ENCODE assay signal across 9 cellular contexts in genomic region chr19:12939908-12940533, GRCh38. TPM values are rescaled to one million over a fixed set of nuclear protein-coding genes. Genes with fewer than 3 reads are reported as not detected.
DNase-seq lines count a peak whose midpoint lies in the region; ATAC-seq and TF ChIP-seq lines count a peak whose summit lies in the region.
"Had no signal": no experiment of that assay in that cellular context is flagged by ENCODE, and none has a peak within 500 bp of the region (broad histone marks: within the 10 kb centered on the region; RNA-seq: fewer than 3 reads in every experiment).

No MANE protein-coding gene starts in this region.

- 88 to 97% methylated on average over 10 to 12 of the region's 12 CpGs for WGBS in endodermal cell (ENCODE audit: insufficient coverage in 1 of 2, insufficient read length in 1 of 2), 2 experiments

- H3K4me3 Mint-ChIP-seq in CD8-positive, alpha-beta memory T cell, result peak overlapping the region; percentile 94 to 99 (median 99)
- H3K4me3 Mint-ChIP-seq in endodermal cell, result peak overlapping the region; percentile 100

- peaks cover 39 to 66% (median 42%) of the 10 kb centered on the region in 3 donors for H3K4me1 Mint-ChIP-seq in CD8-positive, alpha-beta memory T cell
- peaks cover 31% of the 10 kb centered on the region for H3K4me1 Mint-ChIP-seq in endodermal cell

- CTCF ChIA-PET in CD8-positive, alpha-beta memory T cell (lab: Charles Lee), result interaction anchor here (0.6 to 1.3 kb wide), 2 partner anchors 25 to 55 kb away, joined by 4 to 5 read pairs; no protein-coding TSS in a partner anchor
- CTCF ChIA-PET in OCI-LY7 (lab: Charles Lee; ENCODE audit: unreplicated experiment), result no interaction called here

- TF ChIP-seq CTCF in OCI-LY7 (conservative IDR thresholded peaks at IDR 0.05; ENCODE audit: low read length), result no peak
- no peak for TF ChIP-seq CTCF in endodermal cell (conservative IDR thresholded peaks at IDR 0.05)
- no peak for TF ChIP-seq CTCF in osteoblast (IDR thresholded peaks at IDR 0.05; ENCODE audit: extremely low read depth, low read depth, low read length)

- H3K27ac ChIP-seq in CD8-positive, alpha-beta memory T cell (ENCODE audit: low read depth, low read length), result peak overlapping the region; percentile 93
- H3K27ac ChIP-seq in OCI-LY7 (ENCODE audit: low read depth, low read length, poor library complexity, severe bottlenecking) (peak overlapping the region; percentile 63), endodermal cell (ENCODE audit: low read depth, low read length) (no peak overlapping the region), osteoblast (ENCODE audit: low read depth, low read length) (peak overlapping the region; percentile 87)

- H3K27me3 ChIP-seq in CD8-positive, alpha-beta memory T cell (ENCODE audit: insufficient read depth, low read length, poor library complexity, severe bottlenecking), result no peaks in the 10 kb centered on the region
- H3K27me3 ChIP-seq in endodermal cell (ENCODE audit: control insufficient read depth, insufficient read depth, low read length, poor library complexity, severe bottlenecking) (no peaks in the 10 kb centered on the region), osteoblast (ENCODE audit: insufficient read depth, low read length) (no peaks in the 10 kb centered on the region)

- H3K9me3 Mint-ChIP-seq in CD8-positive, alpha-beta memory T cell, result no peaks in the 10 kb centered on the region
- no peaks in the 10 kb centered on the region for H3K9me3 Mint-ChIP-seq in endodermal cell

- H3K4me2 ChIP-seq in OCI-LY7 (ENCODE audit: low read length) (peak overlapping the region; percentile 92), osteoblast (ENCODE audit: insufficient read depth, low read length) (peak overlapping the region; percentile 93)

- no TSS peak for BruUV-seq in OCI-LY7 (replicated peaks; lab: Mats Ljungman, UMichigan)

- H3K36me3 Mint-ChIP-seq in CD8-positive, alpha-beta memory T cell, result peaks cover 14 to 65% (median 19%) of the 10 kb centered on the region in 3 donors
- peaks cover 64% of the 10 kb centered on the region for H3K36me3 Mint-ChIP-seq in endodermal cell (ENCODE audit: low read depth)

- peak overlapping the region; percentile 81 for H3K4me3 ChIP-seq in CD8-positive, alpha-beta memory T cell (ENCODE audit: low read length)
- H3K4me3 ChIP-seq in OCI-LY7 (ENCODE audit: low read depth, low read length, poor library complexity, severe bottlenecking), result peak overlapping the region; percentile 98
- H3K4me3 ChIP-seq in endodermal cell (ENCODE audit: low read length), result peak overlapping the region; percentile 99
- H3K4me3 ChIP-seq in osteoblast (ENCODE audit: insufficient read depth, low read length), result peak overlapping the region; percentile 100

- no peak for ATAC-seq in GM18907 (IDR thresholded peaks at IDR 0.05; ENCODE audit: unreplicated experiment)
- no peak for ATAC-seq in GM18868 (IDR thresholded peaks at IDR 0.05; ENCODE audit: unreplicated experiment)

- POLR2A ChIA-PET in CD8-positive, alpha-beta memory T cell (lab: Charles Lee), result interaction anchor here (0.6 to 1.2 kb wide), 3 partner anchors 49 to 453 kb away, joined by 3 to 6 read pairs (median 4); partner anchors contain the start of gene GCDH
- POLR2A ChIA-PET in OCI-LY7 (lab: Charles Lee), result no interaction called here

- H3K9me3 ChIP-seq in CD8-positive, alpha-beta memory T cell (ENCODE audit: low read length), result no peaks in the 10 kb centered on the region
- H3K9me3 ChIP-seq in OCI-LY7 (ENCODE audit: low read length) (no peaks in the 10 kb centered on the region), endodermal cell (ENCODE audit: control insufficient read depth, low read length) (no peaks in the 10 kb centered on the region), osteoblast (ENCODE audit: low read depth, low read length) (no peaks in the 10 kb centered on the region)

- H3K27me3 Mint-ChIP-seq in CD8-positive, alpha-beta memory T cell, result peaks cover 0 to 4% of the 10 kb centered on the region in 2 donors
- H3K27me3 Mint-ChIP-seq in endodermal cell (ENCODE audit: insufficient read depth), result no peaks in the 10 kb centered on the region

- H3K36me3 ChIP-seq in CD8-positive, alpha-beta memory T cell (ENCODE audit: insufficient read depth, low read length), result peaks cover 57% of the 10 kb centered on the region
- H3K36me3 ChIP-seq in OCI-LY7 (ENCODE audit: insufficient read depth, low read length), result peaks cover 65% of the 10 kb centered on the region
- peaks cover 59% of the 10 kb centered on the region for H3K36me3 ChIP-seq in endodermal cell (ENCODE audit: control insufficient read depth, insufficient read depth, low read length)
- H3K36me3 ChIP-seq in osteoblast (ENCODE audit: insufficient read depth, low read length), result peaks cover 55% of the 10 kb centered on the region

- no peaks in the 10 kb centered on the region for H3K9me2 ChIP-seq in OCI-LY7 (ENCODE audit: insufficient read depth, low read length)

- intact Hi-C loops in OCI-LY7 (cut with micrococcal nuclease; ENCODE audit: unreplicated experiment), result loop anchor here (5.0 kb wide), 1 partner anchor 103 kb away; the partner anchor contains the start of gene MAST1

- H3K27ac Mint-ChIP-seq in CD8-positive, alpha-beta memory T cell, result peak overlapping the region; percentile 91 to 100 (median 97)
- H3K27ac Mint-ChIP-seq in endodermal cell, result peak overlapping the region; percentile 97

- H3K79me2 ChIP-seq in OCI-LY7 (ENCODE audit: insufficient read depth, low read depth, low read length) (peaks cover 43% of the 10 kb centered on the region), osteoblast (ENCODE audit: insufficient read depth, low read length) (peaks cover 50% of the 10 kb centered on the region)

- H4K20me1 ChIP-seq in OCI-LY7 (ENCODE audit: insufficient read depth, low read length), result peaks cover 27% of the 10 kb centered on the region
- peaks cover 51% of the 10 kb centered on the region for H4K20me1 ChIP-seq in osteoblast (ENCODE audit: insufficient read depth, low read length)

- peaks cover 45% of the 10 kb centered on the region for H3K4me1 ChIP-seq in CD8-positive, alpha-beta memory T cell (ENCODE audit: insufficient read depth, low read length)
- H3K4me1 ChIP-seq in OCI-LY7 (ENCODE audit: insufficient read depth, low read length, poor library complexity, severe bottlenecking), result peaks cover 79% of the 10 kb centered on the region
- peaks cover 12% of the 10 kb centered on the region for H3K4me1 ChIP-seq in endodermal cell (ENCODE audit: control insufficient read depth, insufficient read depth, low read length)
- peaks cover 29% of the 10 kb centered on the region for H3K4me1 ChIP-seq in osteoblast (ENCODE audit: insufficient read depth, low read length)

- H3K9ac ChIP-seq in endodermal cell (ENCODE audit: extremely low read depth, low read length, poor library complexity, severe bottlenecking), result peak overlapping the region; percentile 99

- no peak for DNase-seq in CD8-positive, alpha-beta memory T cell
- no peak for DNase-seq in OCI-LY7 (ENCODE audit: low spot score)
- DNase-seq in endodermal cell, result no peak
- DNase-seq in osteoblast (ENCODE audit: insufficient read length, low spot score, missing footprints), result peak; percentile 41
- DNase-seq in NCI-H2171 treated with DMSO at 0.1 percent for 48 hours (lab: John Stamatoyannopoulos, UW), result no peak
- DNase-seq in SK-N-DZ (ENCODE audit: low spot score), result no peak
- DNase-seq: NCI-H774 had no signal

- H2AFZ ChIP-seq in OCI-LY7 (ENCODE audit: low read length) (no peak overlapping the region), osteoblast (ENCODE audit: low read length) (no peak overlapping the region)

RNA-seq across cellular contexts. Expression of gene CALR, which starts 1.6 kb away (rescaled TPM):
- 100 to 1,000 TPM; 832 to 843 TPM for total RNA-seq in CD8-positive, alpha-beta memory T cell
- 174 TPM for polyA plus RNA-seq in CD8-positive, alpha-beta memory T cell
- total RNA-seq in OCI-LY7 (2014; rRNA removed; shearing (Covaris generic)), result 1,039 and 1,069 TPM in 2 replicates
- total RNA-seq in OCI-LY7 (2022) (398 and 581 TPM in 2 replicates), endodermal cell (1,000 to 10,000 TPM in 1 of 2 donors, 100 to 1,000 TPM in 1; 873 to 1,303 TPM), osteoblast (1,685 and 1,980 TPM in 2 replicates)
- 723 TPM for polyA plus RNA-seq in endodermal cell (2013, experiment 1 of 2)
- polyA plus RNA-seq in endodermal cell (2013, experiment 2 of 2), result 735 TPM
- polyA plus RNA-seq in SK-N-DZ (2014; cell fraction: cytosol; rRNA removed), result 519 and 594 TPM in 2 replicates
- 267 and 339 TPM in 2 replicates for polyA plus RNA-seq in SK-N-DZ (2014; cell fraction: nucleus; rRNA removed)

RNA-seq across cellular contexts. Expression of gene RAD23A, which starts 5.6 kb away (rescaled TPM):
- total RNA-seq in CD8-positive, alpha-beta memory T cell, result 100 to 1,000 TPM; 227 to 230 TPM
- polyA plus RNA-seq in CD8-positive, alpha-beta memory T cell, result 115 TPM
- total RNA-seq in OCI-LY7 (2014; rRNA removed; shearing (Covaris generic)), result 237 and 243 TPM in 2 replicates
- total RNA-seq in OCI-LY7 (2022), result 171 and 183 TPM in 2 replicates
- total RNA-seq in endodermal cell, result 100 to 1,000 TPM in 1 of 2 donors, 10 to 100 TPM in 1; 75.5 to 117 TPM
- 91.9 TPM for polyA plus RNA-seq in endodermal cell (2013, experiment 1 of 2)
- polyA plus RNA-seq in endodermal cell (2013, experiment 2 of 2), result 87.3 TPM
- total RNA-seq in osteoblast, result 80.2 and 84.0 TPM in 2 replicates
- 103 and 107 TPM in 2 replicates for polyA plus RNA-seq in SK-N-DZ (2014; cell fraction: cytosol; rRNA removed)
- 122 and 155 TPM in 2 replicates for polyA plus RNA-seq in SK-N-DZ (2014; cell fraction: nucleus; rRNA removed)

RNA-seq across cellular contexts. Expression of gene FARSA, which starts 6.5 kb away (rescaled TPM):
- 100 to 1,000 TPM; 188 to 192 TPM for total RNA-seq in CD8-positive, alpha-beta memory T cell
- 64.5 TPM for polyA plus RNA-seq in CD8-positive, alpha-beta memory T cell
- 96.1 and 135 TPM in 2 replicates for total RNA-seq in OCI-LY7 (2014; rRNA removed; shearing (Covaris generic))
- total RNA-seq in OCI-LY7 (2022) (90.7 and 117 TPM in 2 replicates), endodermal cell (10 to 100 TPM; 65.1 to 70.8 TPM), osteoblast (41.0 and 47.8 TPM in 2 replicates)
- 43.7 TPM for polyA plus RNA-seq in endodermal cell (2013, experiment 1 of 2)
- polyA plus RNA-seq in endodermal cell (2013, experiment 2 of 2), result 40.0 TPM
- 81.9 and 107 TPM in 2 replicates for polyA plus RNA-seq in SK-N-DZ (2014; cell fraction: cytosol; rRNA removed)
- 73.3 and 79.5 TPM in 2 replicates for polyA plus RNA-seq in SK-N-DZ (2014; cell fraction: nucleus; rRNA removed)

RNA-seq across cellular contexts. Expression of gene GADD45GIP1, which starts 17.0 kb away (rescaled TPM):
- total RNA-seq in CD8-positive, alpha-beta memory T cell, result 10 to 100 TPM; 37.3 to 38.6 TPM
- polyA plus RNA-seq in CD8-positive, alpha-beta memory T cell, result 64.1 TPM
- total RNA-seq in OCI-LY7 (2014; rRNA removed; shearing (Covaris generic)), result 29.5 and 43.0 TPM in 2 replicates
- 24.7 and 32.4 TPM in 2 replicates for total RNA-seq in OCI-LY7 (2022)
- 10 to 100 TPM; 31.0 to 34.9 TPM for total RNA-seq in endodermal cell
- 37.5 TPM for polyA plus RNA-seq in endodermal cell (2013, experiment 1 of 2)
- 41.7 TPM for polyA plus RNA-seq in endodermal cell (2013, experiment 2 of 2)
- 15.2 and 16.8 TPM in 2 replicates for total RNA-seq in osteoblast
- polyA plus RNA-seq in SK-N-DZ (2014; cell fraction: cytosol; rRNA removed), result 33.3 and 37.3 TPM in 2 replicates
- 18.4 and 25.6 TPM in 2 replicates for polyA plus RNA-seq in SK-N-DZ (2014; cell fraction: nucleus; rRNA removed)

RNA-seq across cellular contexts. Expression of gene SYCE2, which starts 20.9 kb away (rescaled TPM):
- 1 to 10 TPM; 1.5 to 2.1 TPM for total RNA-seq in CD8-positive, alpha-beta memory T cell
- polyA plus RNA-seq in CD8-positive, alpha-beta memory T cell, result not detected
- total RNA-seq in OCI-LY7 (2014; rRNA removed; shearing (Covaris generic)), result 6.8 and 8.7 TPM in 2 replicates
- 13.8 and 14.5 TPM in 2 replicates for total RNA-seq in OCI-LY7 (2022)
- total RNA-seq in endodermal cell, result 1 to 10 TPM; 2.4 to 3.9 TPM
- 3.6 TPM for polyA plus RNA-seq in endodermal cell (2013, experiment 1 of 2)
- 4.3 TPM for polyA plus RNA-seq in endodermal cell (2013, experiment 2 of 2)
- 0.29 TPM in 1 of 2 replicates, not detected in the other for total RNA-seq in osteoblast
- polyA plus RNA-seq in SK-N-DZ (2014; cell fraction: cytosol; rRNA removed), result 0.22 and 0.53 TPM in 2 replicates
- polyA plus RNA-seq in SK-N-DZ (2014; cell fraction: nucleus; rRNA removed), result 0.75 and 1.5 TPM in 2 replicates
